Comparison of ENCODE assay signal across 8 cellular contexts in genomic region chr4:82372874-82373815, GRCh38. TPM values are rescaled to one million over a fixed set of nuclear protein-coding genes. Genes with fewer than 3 reads are reported as not detected.
A peak's percentile ranks its signal among the peaks of the same experiment; 100 is the strongest.
DNase-seq lines count a peak whose midpoint lies in the region; ATAC-seq and TF ChIP-seq lines count a peak whose summit lies in the region.

No MANE protein-coding gene starts in this region.

- H3K4me1 ChIP-seq in CD8-positive, alpha-beta T cell (ENCODE audit: insufficient read depth, low read length): peaks cover 42% of the 10 kb centered on the region
- H3K4me1 ChIP-seq in mucosa of rectum (ENCODE audit: control insufficient read depth in 2 of 2, insufficient read depth in 2 of 2, low read length in 2 of 2): peaks cover 22 to 28% of the 10 kb centered on the region in 2 donors

- H3K4me1 Mint-ChIP-seq in CD8-positive, alpha-beta T cell (ENCODE audit: low read depth): peaks cover 59% of the 10 kb centered on the region

- peak overlapping the region; percentile 87 for H3K27ac ChIP-seq in CD8-positive, alpha-beta T cell (ENCODE audit: low read depth, low read length)
- peak overlapping the region; percentile 97 for H3K27ac ChIP-seq in epithelial cell of prostate
- peak overlapping the region; percentile 99 to 100 for H3K27ac ChIP-seq in mucosa of rectum (ENCODE audit: low read depth in 2 of 2, low read length in 2 of 2)

- H3K9ac ChIP-seq in mucosa of rectum (ENCODE audit: low read depth in 1 of 2, low read length in 2 of 2): peak overlapping the region; percentile 94 to 97

- no peaks in the 10 kb centered on the region for H3K27me3 Mint-ChIP-seq in CD8-positive, alpha-beta T cell (ENCODE audit: low read depth)

- H3K9me3 Mint-ChIP-seq in CD8-positive, alpha-beta T cell: no peaks in the 10 kb centered on the region

- no peaks in the 10 kb centered on the region for H3K27me3 ChIP-seq in CD8-positive, alpha-beta T cell (ENCODE audit: insufficient read depth, low read length)
- H3K27me3 ChIP-seq in mucosa of rectum (ENCODE audit: control insufficient read depth in 2 of 2, insufficient read depth in 2 of 2, low read length in 2 of 2): no peaks in the 10 kb centered on the region

- peak overlapping the region; percentile 100 for H3K27ac Mint-ChIP-seq in CD8-positive, alpha-beta T cell

- peak overlapping the region; percentile 94 for H3K4me3 ChIP-seq in CD8-positive, alpha-beta T cell (ENCODE audit: low read depth, low read length)
- H3K4me3 ChIP-seq in mucosa of rectum (ENCODE audit: low read length in 2 of 2): peak overlapping the region; percentile 75 to 97

- intact Hi-C loops in CD8-positive, alpha-beta T cell (cut with DNase I, micrococcal nuclease): loop anchor here (1.0 to 10.0 kb wide), 10 partner anchors 13 to 1112 kb away; partner anchors contain the start of genes ABRAXAS1 (in 1 of the 2), COQ2 (in 1 of the 2), LIN54 (in 1 of the 2) and SEC31A (in 1 of the 2)

- peak; percentile 33 to 73 (median 58) for DNase-seq in CD8-positive, alpha-beta T cell
- DNase-seq in HPDE6-E6E7 (ENCODE audit: extremely low spot score): peak; percentile 76
- DNase-seq in NOMO-1 treated with dmso at 0.1 percent for 144 hours (lab: John Stamatoyannopoulos, UW; ENCODE audit: unreplicated experiment): peak; percentile 69
- peak; percentile 85 for DNase-seq in activated CD8-positive, alpha-beta memory T cell treated with anti-CD3 and anti-CD28 coated beads, Interleukin-2, amount 50 U/mL, for 48 hours
- peak; percentile 64 for DNase-seq in epithelial cell of prostate (ENCODE audit: low read depth, low spot score)
- peak; percentile 65 for DNase-seq in stimulated activated CD8-positive, alpha-beta memory T cell treated with anti-CD3 and anti-CD28 coated beads, Interleukin-4, amount 100 ng/mL, for 24 hours (ENCODE audit: low read depth)

- CTCF ChIA-PET in CD8-positive, alpha-beta T cell (lab: Charles Lee): interaction anchor here (0.7 to 3.3 kb wide), 4 partner anchors 12 to 57 kb away, joined by 3 to 19 read pairs (median 4); partner anchors contain the start of gene HNRNPDL

- no peak for TF ChIP-seq CTCF in CD8-positive, alpha-beta T cell (IDR thresholded peaks at IDR 0.05)

- peaks cover 60% of the 10 kb centered on the region for H3K36me3 Mint-ChIP-seq in CD8-positive, alpha-beta T cell

- peak; percentile 39 for ATAC-seq in CD8-positive, alpha-beta T cell
- ATAC-seq in GM19467 (IDR thresholded peaks at IDR 0.05; ENCODE audit: unreplicated experiment): peak; percentile 8

- no peaks in the 10 kb centered on the region for H3K36me3 ChIP-seq in CD8-positive, alpha-beta T cell (ENCODE audit: insufficient read depth, low read length)
- H3K36me3 ChIP-seq in mucosa of rectum (ENCODE audit: control insufficient read depth in 2 of 2, insufficient read depth in 2 of 2, low read length in 2 of 2): peaks cover under 1 to 7% of the 10 kb centered on the region in 2 donors

- POLR2A ChIA-PET in CD8-positive, alpha-beta T cell (lab: Charles Lee): interaction anchor here (0.7 to 4.1 kb wide), 10 partner anchors 10 to 88 kb away, joined by 3 to 95 read pairs (median 4); partner anchors contain the start of genes ENOPH1 and HNRNPDL

- H3K4me3 Mint-ChIP-seq in CD8-positive, alpha-beta T cell: peak overlapping the region; percentile 100

- H3K9me3 ChIP-seq in CD8-positive, alpha-beta T cell (ENCODE audit: low read length): no peaks in the 10 kb centered on the region
- H3K9me3 ChIP-seq in mucosa of rectum (ENCODE audit: control insufficient read depth in 2 of 2, low read length in 2 of 2): no peaks in the 10 kb centered on the region

RNA-seq across cellular contexts. Expression of gene HNRNPD, which starts 0.6 kb away (rescaled TPM):
- 100 to 1,000 TPM; 245 to 248 TPM for total RNA-seq in CD8-positive, alpha-beta T cell

RNA-seq across cellular contexts. Expression of gene HNRNPDL, which starts 57.1 kb away (rescaled TPM):
- 100 to 1,000 TPM; 490 to 494 TPM for total RNA-seq in CD8-positive, alpha-beta T cell

RNA-seq across cellular contexts. Expression of gene ENOPH1, which starts 57.2 kb away (rescaled TPM):
- total RNA-seq in CD8-positive, alpha-beta T cell: 10 to 100 TPM; 21.4 to 21.8 TPM

Comparison
In these comparisons a context has a peak if more than half of its experiments do, and no peak if none do; other contexts are left out.
1. Peak in every context shown above with its lines: DNase-seq, ATAC-seq, H3K4me3 ChIP-seq and H3K27ac ChIP-seq.